In genomic region chr2:200650195-200650594, GRCh38 we compare ENCODE assay signal across 31 cellular contexts.
"Had no signal": no experiment of that assay in that cellular context is flagged by ENCODE, and none has a peak within 500 bp of the region (broad histone marks: within the 10 kb centered on the region; RNA-seq: fewer than 3 reads in every experiment).

No MANE protein-coding gene starts in this region.

- H3K4me3 ChIP-seq: ascending aorta, breast epithelium, esophagus squamous epithelium, right lobe of liver, skin epidermis, upper lobe of left lung, vagina had no signal

- H3K27ac Mint-ChIP-seq: activated CD4-positive, alpha-beta memory T cell treated with anti-CD3 and anti-CD28 coated beads for 36 hours; activated CD4-positive, alpha-beta T cell treated with anti-CD3 and anti-CD28 coated beads, Interleukin-2, amount 10 ng/mL, durations not matched to agents 24 days and 14 days; activated naive CD4-positive, alpha-beta T cell treated with anti-CD3 and anti-CD28 coated beads for 36 hours; activated naive CD8-positive, alpha-beta T cell treated with anti-CD3 and anti-CD28 coated beads for 36 hours; activated T-helper 1 cell treated with anti-CD3 and anti-CD28 coated beads, Interleukin-12 subunit alpha, Interleukin-12 subunit beta, Interleukin-2, Interleukin-4 antibody, amounts not matched to agents 30 ng/mL and 10 ng/mL and 1 ng/mL, durations not matched to agents 14 hours and 24 hours and 36 hours; mesothelial cell of epicardium; nephron; stimulated activated effector memory CD8-positive, alpha-beta T cell treated with anti-CD3 and anti-CD28 coated beads, Interleukin-12 subunit alpha, Interleukin-12 subunit beta, amount 100 ng/mL, for 72 hours; stimulated activated naive CD8-positive, alpha-beta T cell treated with anti-CD3 and anti-CD28 coated beads, Interleukin-15, Interleukin-2, amounts not matched to agents 100 ng/mL and 50 ng/mL, for 24 hours; T-helper 1 cell treated with Interleukin-12 subunit alpha and Interleukin-12 subunit beta and Interleukin-4 antibody, amounts not matched to agents 30 μg/mL and 1 μg/mL, for 36 hours had no signal

- H3K9me3 ChIP-seq: ascending aorta, breast epithelium, esophagus squamous epithelium, right lobe of liver, upper lobe of left lung, vagina had no signal

- H3K4me1 ChIP-seq: ascending aorta, breast epithelium, upper lobe of left lung, vagina had no signal

- H3K4me1 Mint-ChIP-seq: activated CD4-positive, alpha-beta T cell treated with anti-CD3 and anti-CD28 coated beads, Interleukin-2, amount 10 ng/mL, durations not matched to agents 24 days and 14 days; activated naive CD8-positive, alpha-beta T cell treated with anti-CD3 and anti-CD28 coated beads for 36 hours; mesothelial cell of epicardium; nephron had no signal

- H3K4me3 Mint-ChIP-seq: activated CD4-positive, alpha-beta memory T cell treated with anti-CD3 and anti-CD28 coated beads for 36 hours; activated CD4-positive, alpha-beta T cell treated with anti-CD3 and anti-CD28 coated beads, Interleukin-2, amount 10 ng/mL, durations not matched to agents 24 days and 14 days; activated naive CD4-positive, alpha-beta T cell treated with anti-CD3 and anti-CD28 coated beads for 36 hours; activated naive CD8-positive, alpha-beta T cell treated with anti-CD3 and anti-CD28 coated beads for 36 hours; activated T-helper 1 cell treated with anti-CD3 and anti-CD28 coated beads, Interleukin-12 subunit alpha, Interleukin-12 subunit beta, Interleukin-2, Interleukin-4 antibody, amounts not matched to agents 30 ng/mL and 10 ng/mL and 1 ng/mL, durations not matched to agents 14 hours and 24 hours and 36 hours; immature natural killer cell; mesothelial cell of epicardium; nephron; stimulated activated effector memory CD8-positive, alpha-beta T cell treated with anti-CD3 and anti-CD28 coated beads, Interleukin-12 subunit alpha, Interleukin-12 subunit beta, amount 100 ng/mL, for 72 hours; stimulated activated naive CD8-positive, alpha-beta T cell treated with anti-CD3 and anti-CD28 coated beads, Interleukin-15, Interleukin-2, amounts not matched to agents 100 ng/mL and 50 ng/mL, for 24 hours; T-helper 1 cell treated with Interleukin-12 subunit alpha and Interleukin-12 subunit beta and Interleukin-4 antibody, amounts not matched to agents 30 μg/mL and 1 μg/mL, for 36 hours had no signal

- DNase-seq: activated CD4-positive, alpha-beta memory T cell treated with anti-CD3 and anti-CD28 coated beads for 36 hours; activated CD4-positive, alpha-beta T cell treated with anti-CD3 and anti-CD28 coated beads, Interleukin-2, amount 10 ng/mL, durations not matched to agents 24 days and 14 days; activated CD8-positive, alpha-beta memory T cell treated with anti-CD3 and anti-CD28 coated beads, Interleukin-2, amount 50 U/mL, for 4 hours; activated effector memory CD4-positive, alpha-beta T cell treated with anti-CD3 and anti-CD28 coated beads, Interleukin-2, amount 50 U/mL, for 16 hours; activated naive CD4-positive, alpha-beta T cell treated with anti-CD3 and anti-CD28 coated beads for 36 hours; activated naive CD8-positive, alpha-beta T cell treated with anti-CD3 and anti-CD28 coated beads for 36 hours; activated T-cell treated with anti-CD3 and anti-CD28 coated beads, Interleukin-2, amount 50 U/mL, for 1 hour; central memory CD4-positive, alpha-beta T cell; esophagus squamous epithelium; head of caudate nucleus; hypothalamus; immature natural killer cell; kidney; right lobe of liver; stimulated activated CD4-positive, alpha-beta T cell treated with anti-CD3 and anti-CD28 coated beads, Interleukin-12 subunit alpha, Interleukin-12 subunit beta, amount 100 ng/mL, for 4 hours; stimulated activated CD4-positive, alpha-beta T cell treated with anti-CD3 and anti-CD28 coated beads, Interleukin-4, amount 100 ng/mL, for 24 hours; substantia nigra; T-helper 9 cell; upper lobe of left lung; WERI-Rb-1 had no signal

- H3K36me3 Mint-ChIP-seq: activated CD4-positive, alpha-beta memory T cell treated with anti-CD3 and anti-CD28 coated beads for 36 hours; activated naive CD8-positive, alpha-beta T cell treated with anti-CD3 and anti-CD28 coated beads for 36 hours; stimulated activated effector memory CD8-positive, alpha-beta T cell treated with anti-CD3 and anti-CD28 coated beads, Interleukin-12 subunit alpha, Interleukin-12 subunit beta, amount 100 ng/mL, for 72 hours had no signal

- FAIRE-seq: kidney had no signal

- ATAC-seq: activated CD4-positive, CD25-positive, alpha-beta regulatory T cell treated with anti-CD3 and anti-CD28 coated beads, Interleukin-2, amount 50 U/mL, for 24 hours; stimulated activated effector memory CD8-positive, alpha-beta T cell treated with anti-CD3 and anti-CD28 coated beads, Interleukin-12 subunit alpha, Interleukin-12 subunit beta, amount 100 ng/mL, for 72 hours had no signal

- H3K9me3 Mint-ChIP-seq: activated CD4-positive, alpha-beta memory T cell treated with anti-CD3 and anti-CD28 coated beads for 36 hours; activated naive CD4-positive, alpha-beta T cell treated with anti-CD3 and anti-CD28 coated beads for 36 hours; activated naive CD8-positive, alpha-beta T cell treated with anti-CD3 and anti-CD28 coated beads for 36 hours; activated T-helper 1 cell treated with anti-CD3 and anti-CD28 coated beads, Interleukin-12 subunit alpha, Interleukin-12 subunit beta, Interleukin-2, Interleukin-4 antibody, amounts not matched to agents 30 ng/mL and 10 ng/mL and 1 ng/mL, durations not matched to agents 14 hours and 24 hours and 36 hours; immature natural killer cell; stimulated activated effector memory CD8-positive, alpha-beta T cell treated with anti-CD3 and anti-CD28 coated beads, Interleukin-12 subunit alpha, Interleukin-12 subunit beta, amount 100 ng/mL, for 72 hours; stimulated activated naive CD8-positive, alpha-beta T cell treated with anti-CD3 and anti-CD28 coated beads, Interleukin-15, Interleukin-2, amounts not matched to agents 100 ng/mL and 50 ng/mL, for 24 hours had no signal

- H3K27ac ChIP-seq: ascending aorta, breast epithelium, esophagus squamous epithelium, upper lobe of left lung, vagina, WERI-Rb-1 had no signal

- H3K27me3 ChIP-seq: ascending aorta, breast epithelium, esophagus squamous epithelium, right lobe of liver, upper lobe of left lung, vagina had no signal

- H3K36me3 ChIP-seq: breast epithelium, vagina, WERI-Rb-1 had no signal
